In genomic region chr7:73685311-73685710, GRCh38 we compare ENCODE assay signal across 1 cellular context.
TF ChIP-seq lines count a peak whose summit lies in the region.

No MANE protein-coding gene starts in this region.

TF ChIP-seq in endothelial cell of umbilical vein, 7 proteins besides CTCF, POLR2A, EP300 and RAD21:
- no peak for TF ChIP-seq EZH2 (IDR thresholded peaks at IDR 0.05; ENCODE audit: borderline replicate concordance, low read depth, low read length, severe bottlenecking)
- TF ChIP-seq POLR2AphosphoS5 (IDR thresholded peaks at IDR 0.05; ENCODE audit: insufficient read depth, low read depth, low read length) = no peak
- no peak for TF ChIP-seq GATA2 (IDR thresholded peaks at IDR 0.05; ENCODE audit: insufficient read depth, insufficient read length, low read depth, low read length)
- no peak for TF ChIP-seq MAX (IDR thresholded peaks at IDR 0.05; ENCODE audit: insufficient read depth, insufficient read length)
- TF ChIP-seq JUN (IDR thresholded peaks at IDR 0.05; ENCODE audit: borderline replicate concordance, insufficient read depth, insufficient read length, low read depth) = no peak
- no peak for TF ChIP-seq FOS (IDR thresholded peaks at IDR 0.05; ENCODE audit: borderline replicate concordance, insufficient read depth, low read length)
- TF ChIP-seq MYC (IDR thresholded peaks at IDR 0.05; ENCODE audit: low read depth, low read length) = no peak
